Comparison of ENCODE assay signal across 17 cellular contexts in the genomic region with DNA sequence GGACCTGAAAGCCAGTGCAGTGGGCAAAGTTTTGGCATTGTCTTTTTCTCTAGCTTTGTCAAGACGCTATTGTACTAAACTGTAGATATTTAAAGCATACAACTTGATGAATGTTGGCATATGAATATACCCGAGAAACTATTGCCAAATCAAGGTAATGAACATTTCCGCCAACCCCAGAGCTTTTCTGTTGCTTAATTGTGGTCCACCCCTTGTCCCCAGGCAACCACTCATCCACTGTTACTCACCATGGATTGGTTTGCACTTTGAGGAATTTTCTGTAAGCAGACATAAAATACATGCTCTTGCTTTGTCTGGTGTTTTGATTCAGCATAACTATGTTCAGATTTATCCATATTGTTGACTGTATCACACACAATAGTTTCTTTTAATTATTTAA.
DNase-seq lines count a peak whose midpoint lies in the region; TF ChIP-seq lines count a peak whose summit lies in the region.
"Had no signal": no experiment of that assay in that cellular context is flagged by ENCODE, and none has a peak within 500 bp of the region (broad histone marks: within the 10 kb centered on the region; RNA-seq: fewer than 3 reads in every experiment).

No MANE protein-coding gene starts in this region.

- no peaks in the 10 kb centered on the region for H3K36me3 Mint-ChIP-seq in activated T-cell treated with anti-CD3 and anti-CD28 coated beads, Interleukin-2, amount 50 U/mL, for 24 hours (ENCODE audit: low read depth)
- H3K36me3 Mint-ChIP-seq: CD8-positive, alpha-beta T cell had no signal

- DNase-seq in M059J (ENCODE audit: low read depth) (peak; percentile 0), RPMI7951 (ENCODE audit: low read depth) (peak; percentile 21), epithelial cell of esophagus (ENCODE audit: low read depth) (peak; percentile 60), RWPE1 (ENCODE audit: low spot score) (no peak), C1 segment of cervical spinal cord (lab: John Stamatoyannopoulos, UW) (no peak)
- no peak for DNase-seq in activated T-cell treated with anti-CD3 and anti-CD28 coated beads, Interleukin-2, amount 50 U/mL, for 24 hours
- DNase-seq: 8988T; ACHN; BE2C; Caco-2; Calu3; CD4-positive, alpha-beta T cell; CD8-positive, alpha-beta T cell; DMS79 treated with DMSO at 0.1 percent for 48 hours; GF-D8 had no signal

- no peak overlapping the region for H3K27ac Mint-ChIP-seq in activated T-cell treated with anti-CD3 and anti-CD28 coated beads, Interleukin-2, amount 50 U/mL, for 24 hours
- H3K27ac Mint-ChIP-seq: CD4-positive, alpha-beta T cell; CD8-positive, alpha-beta T cell had no signal

- no peaks in the 10 kb centered on the region for H3K9me3 Mint-ChIP-seq in activated T-cell treated with anti-CD3 and anti-CD28 coated beads, Interleukin-2, amount 50 U/mL, for 24 hours
- H3K9me3 Mint-ChIP-seq: CD4-positive, alpha-beta T cell; CD8-positive, alpha-beta T cell had no signal

- no peaks in the 10 kb centered on the region for H3K4me1 Mint-ChIP-seq in activated T-cell treated with anti-CD3 and anti-CD28 coated beads, Interleukin-2, amount 50 U/mL, for 24 hours (ENCODE audit: low read depth)

- POLR2A ChIA-PET in RWPE1 (lab: Yijun Ruan, JAX; ENCODE audit: low non-redundant PET): no interaction called here

- no peak overlapping the region for H3K27ac ChIP-seq in RWPE1
- H3K27ac ChIP-seq: BLaER1, C4-2B had no signal

- no peak overlapping the region for H3K4me3 Mint-ChIP-seq in activated T-cell treated with anti-CD3 and anti-CD28 coated beads, Interleukin-2, amount 50 U/mL, for 24 hours
- H3K4me3 Mint-ChIP-seq: CD4-positive, alpha-beta T cell; CD8-positive, alpha-beta T cell had no signal

- CTCF ChIA-PET in RWPE1 (lab: Yijun Ruan, JAX): interaction anchor here (0.5 to 0.7 kb wide), 2 partner anchors 237 to 257 kb away, joined by 3 to 4 read pairs; no protein-coding TSS in a partner anchor

- H3K4me3 ChIP-seq in epithelial cell of esophagus (ENCODE audit: low read length): no peak overlapping the region
- H3K4me3 ChIP-seq: BLaER1 had no signal

- H3K27me3 Mint-ChIP-seq in activated T-cell treated with anti-CD3 and anti-CD28 coated beads, Interleukin-2, amount 50 U/mL, for 24 hours: no peaks in the 10 kb centered on the region

- TF ChIP-seq CTCF in epithelial cell of esophagus (IDR thresholded peaks at IDR 0.05; ENCODE audit: insufficient read depth, low read depth, low read length, missing control alignments) (no peak), RWPE1 (conservative IDR thresholded peaks at IDR 0.05; ENCODE audit: low read depth) (no peak)

Comparison
In these comparisons a context has a peak if more than half of its experiments do, and no peak if none do; other contexts are left out.
1. DNase-seq: peak in M059J (single experiment), RPMI7951 (single experiment) and epithelial cell of esophagus (single experiment); none in RWPE1 (single experiment), activated T-cell treated with anti-CD3 and anti-CD28 coated beads, Interleukin-2, amount 50 U/mL, for 24 hours (single experiment) and C1 segment of cervical spinal cord (0 of 14).